1 cellular context compared by ENCODE assay signal in the genomic region with DNA sequence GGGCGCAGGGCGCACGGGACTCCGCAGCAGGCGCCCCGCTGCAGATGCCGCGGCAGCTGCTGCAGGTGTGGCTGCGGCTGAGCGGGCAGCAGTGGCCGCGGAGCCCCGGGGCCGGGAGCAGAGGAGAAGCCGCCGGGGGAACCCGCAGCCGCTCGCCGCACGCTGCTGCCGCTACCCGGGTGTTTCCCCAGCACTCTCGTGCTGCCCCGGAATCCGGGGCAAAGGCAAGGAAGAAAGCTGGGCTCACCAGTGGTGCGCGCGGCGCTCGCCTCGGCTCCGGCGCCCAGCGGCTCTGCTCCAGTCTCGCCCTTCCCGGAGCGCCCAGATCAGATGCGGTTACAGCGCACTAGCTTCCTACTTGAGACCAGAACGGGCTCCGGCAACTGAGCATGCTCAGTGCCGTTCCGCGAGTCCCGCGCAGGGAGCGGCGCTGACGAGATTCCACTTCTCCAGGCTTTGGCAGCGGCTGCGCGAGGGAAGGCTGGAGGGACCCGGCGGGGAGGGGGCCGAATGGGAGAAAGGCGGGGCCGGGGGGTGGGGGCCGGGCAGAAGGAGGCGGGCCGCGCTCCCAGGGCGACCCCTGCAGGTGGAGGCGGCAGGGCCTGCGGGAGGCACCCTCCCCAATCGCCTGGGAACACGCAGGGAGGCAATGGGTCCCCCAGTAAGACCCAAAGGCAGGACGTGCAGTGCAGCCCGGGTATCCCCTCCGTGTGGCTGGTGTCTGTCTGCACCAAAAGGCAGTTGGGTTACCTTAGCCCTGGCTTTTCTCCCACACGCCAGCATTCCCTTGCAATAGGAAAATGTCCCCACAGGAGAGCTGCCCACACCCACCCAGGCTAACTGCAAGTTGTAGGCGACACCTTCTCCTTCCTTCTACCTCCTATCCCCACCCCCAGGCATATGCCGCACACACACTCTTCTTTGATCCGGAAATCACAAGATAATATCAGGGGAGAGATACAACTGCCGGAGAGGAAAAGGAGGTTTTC.
TF ChIP-seq lines count a peak whose summit lies in the region.

A gene (minus strand): TSS at position 385 of the 989 bp plus-strand sequence. CDS start 181,288 bp downstream, outside the sequence.

TF ChIP-seq in HEK293, 187 proteins besides CTCF, POLR2A, EP300 and RAD21 (continued from another document):
- TF ChIP-seq, protein P1, sequence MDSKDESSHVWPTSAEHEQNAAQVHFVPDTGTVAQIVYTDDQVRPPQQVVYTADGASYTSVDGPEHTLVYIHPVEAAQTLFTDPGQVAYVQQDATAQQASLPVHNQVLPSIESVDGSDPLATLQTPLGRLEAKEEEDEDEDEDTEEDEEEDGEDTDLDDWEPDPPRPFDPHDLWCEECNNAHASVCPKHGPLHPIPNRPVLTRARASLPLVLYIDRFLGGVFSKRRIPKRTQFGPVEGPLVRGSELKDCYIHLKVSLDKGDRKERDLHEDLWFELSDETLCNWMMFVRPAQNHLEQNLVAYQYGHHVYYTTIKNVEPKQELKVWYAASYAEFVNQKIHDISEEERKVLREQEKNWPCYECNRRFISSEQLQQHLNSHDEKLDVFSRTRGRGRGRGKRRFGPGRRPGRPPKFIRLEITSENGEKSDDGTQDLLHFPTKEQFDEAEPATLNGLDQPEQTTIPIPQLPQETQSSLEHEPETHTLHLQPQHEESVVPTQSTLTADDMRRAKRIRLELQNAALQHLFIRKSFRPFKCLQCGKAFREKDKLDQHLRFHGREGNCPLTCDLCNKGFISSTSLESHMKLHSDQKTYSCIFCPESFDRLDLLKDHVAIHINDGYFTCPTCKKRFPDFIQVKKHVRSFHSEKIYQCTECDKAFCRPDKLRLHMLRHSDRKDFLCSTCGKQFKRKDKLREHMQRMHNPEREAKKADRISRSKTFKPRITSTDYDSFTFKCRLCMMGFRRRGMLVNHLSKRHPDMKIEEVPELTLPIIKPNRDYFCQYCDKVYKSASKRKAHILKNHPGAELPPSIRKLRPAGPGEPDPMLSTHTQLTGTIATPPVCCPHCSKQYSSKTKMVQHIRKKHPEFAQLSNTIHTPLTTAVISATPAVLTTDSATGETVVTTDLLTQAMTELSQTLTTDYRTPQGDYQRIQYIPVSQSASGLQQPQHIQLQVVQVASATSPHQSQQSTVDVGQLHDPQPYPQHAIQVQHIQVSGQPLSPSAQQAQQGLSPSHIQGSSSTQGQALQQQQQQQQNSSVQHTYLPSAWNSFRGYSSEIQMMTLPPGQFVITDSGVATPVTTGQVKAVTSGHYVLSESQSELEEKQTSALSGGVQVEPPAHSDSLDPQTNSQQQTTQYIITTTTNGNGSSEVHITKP (tag by site-specific recombination; IDR thresholded peaks at IDR 0.05): no peak
- TF ChIP-seq KLF8 (tag by site-specific recombination; IDR thresholded peaks at IDR 0.05) (peak; percentile 21; the same call in 1 of the 2 replicates), ZNF350 (tag by site-specific recombination; IDR thresholded peaks at IDR 0.05) (no peak), ZNF175 (tag by site-specific recombination; IDR thresholded peaks at IDR 0.05) (no peak), SP7 (tag by site-specific recombination; IDR thresholded peaks at IDR 0.05) (0 out of 2 replicates have a peak, but pooled peaks have one; percentile 16), ZBTB17 (tag by site-specific recombination; IDR thresholded peaks at IDR 0.05) (peak; percentile 64), ZSCAN30 (tag by site-specific recombination; IDR thresholded peaks at IDR 0.05) (0 out of 2 replicates have a peak, but pooled peaks have one; percentile 9), GLIS2 (tag by site-specific recombination; IDR thresholded peaks at IDR 0.05) (peak; percentile 93), ZNF610 (tag by site-specific recombination; IDR thresholded peaks at IDR 0.05; ENCODE audit: borderline replicate concordance) (peak; percentile 83; the same call in 1 of the 2 replicates), ZNF600 (tag by site-specific recombination; IDR thresholded peaks at IDR 0.05) (peak; percentile 87), ZNF776 (tag by site-specific recombination; IDR thresholded peaks at IDR 0.05; ENCODE audit: borderline replicate concordance) (no peak), ZFHX2 (tag by site-specific recombination; conservative IDR thresholded peaks at IDR 0.05) (peak; percentile 88)
- TF ChIP-seq, protein P2, sequence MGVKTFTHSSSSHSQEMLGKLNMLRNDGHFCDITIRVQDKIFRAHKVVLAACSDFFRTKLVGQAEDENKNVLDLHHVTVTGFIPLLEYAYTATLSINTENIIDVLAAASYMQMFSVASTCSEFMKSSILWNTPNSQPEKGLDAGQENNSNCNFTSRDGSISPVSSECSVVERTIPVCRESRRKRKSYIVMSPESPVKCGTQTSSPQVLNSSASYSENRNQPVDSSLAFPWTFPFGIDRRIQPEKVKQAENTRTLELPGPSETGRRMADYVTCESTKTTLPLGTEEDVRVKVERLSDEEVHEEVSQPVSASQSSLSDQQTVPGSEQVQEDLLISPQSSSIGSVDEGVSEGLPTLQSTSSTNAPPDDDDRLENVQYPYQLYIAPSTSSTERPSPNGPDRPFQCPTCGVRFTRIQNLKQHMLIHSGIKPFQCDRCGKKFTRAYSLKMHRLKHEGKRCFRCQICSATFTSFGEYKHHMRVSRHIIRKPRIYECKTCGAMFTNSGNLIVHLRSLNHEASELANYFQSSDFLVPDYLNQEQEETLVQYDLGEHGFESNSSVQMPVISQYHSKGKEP (tag by site-specific recombination; IDR thresholded peaks at IDR 0.05): peak; percentile 32; the same call in 1 of the 2 replicates
- TF ChIP-seq, protein P3, sequence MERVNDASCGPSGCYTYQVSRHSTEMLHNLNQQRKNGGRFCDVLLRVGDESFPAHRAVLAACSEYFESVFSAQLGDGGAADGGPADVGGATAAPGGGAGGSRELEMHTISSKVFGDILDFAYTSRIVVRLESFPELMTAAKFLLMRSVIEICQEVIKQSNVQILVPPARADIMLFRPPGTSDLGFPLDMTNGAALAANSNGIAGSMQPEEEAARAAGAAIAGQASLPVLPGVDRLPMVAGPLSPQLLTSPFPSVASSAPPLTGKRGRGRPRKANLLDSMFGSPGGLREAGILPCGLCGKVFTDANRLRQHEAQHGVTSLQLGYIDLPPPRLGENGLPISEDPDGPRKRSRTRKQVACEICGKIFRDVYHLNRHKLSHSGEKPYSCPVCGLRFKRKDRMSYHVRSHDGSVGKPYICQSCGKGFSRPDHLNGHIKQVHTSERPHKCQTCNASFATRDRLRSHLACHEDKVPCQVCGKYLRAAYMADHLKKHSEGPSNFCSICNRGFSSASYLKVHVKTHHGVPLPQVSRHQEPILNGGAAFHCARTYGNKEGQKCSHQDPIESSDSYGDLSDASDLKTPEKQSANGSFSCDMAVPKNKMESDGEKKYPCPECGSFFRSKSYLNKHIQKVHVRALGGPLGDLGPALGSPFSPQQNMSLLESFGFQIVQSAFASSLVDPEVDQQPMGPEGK (tag by site-specific recombination; IDR thresholded peaks at IDR 0.05): peak; percentile 87
- TF ChIP-seq, protein P4, sequence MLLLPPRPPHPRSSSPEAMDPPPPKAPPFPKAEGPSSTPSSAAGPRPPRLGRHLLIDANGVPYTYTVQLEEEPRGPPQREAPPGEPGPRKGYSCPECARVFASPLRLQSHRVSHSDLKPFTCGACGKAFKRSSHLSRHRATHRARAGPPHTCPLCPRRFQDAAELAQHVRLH (tag by site-specific recombination; IDR thresholded peaks at IDR 0.05): no peak
